Comparison of ENCODE assay signal across 20 cellular contexts in the genomic region with DNA sequence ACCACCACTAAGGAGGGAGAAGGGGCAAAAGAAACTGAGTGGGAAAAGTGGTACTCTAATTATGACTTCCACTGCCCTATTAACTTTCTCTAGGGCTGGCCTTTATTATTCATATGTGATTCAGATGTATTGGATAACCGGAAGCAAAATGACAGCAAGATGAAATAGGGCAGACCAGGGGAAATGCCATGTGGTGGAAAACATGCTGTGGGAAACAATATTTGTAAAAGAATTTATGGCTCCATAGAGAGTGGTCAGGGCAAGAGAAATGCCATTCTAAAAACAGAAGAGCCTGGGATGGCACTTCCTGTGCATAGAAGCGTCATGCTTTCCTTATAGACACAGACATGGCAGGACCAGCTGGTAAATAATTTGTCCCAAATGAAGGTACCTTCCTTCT.
DNase-seq lines count a peak whose midpoint lies in the region; ATAC-seq and TF ChIP-seq lines count a peak whose summit lies in the region.
"Had no signal": no experiment of that assay in that cellular context is flagged by ENCODE, and none has a peak within 500 bp of the region (broad histone marks: within the 10 kb centered on the region; RNA-seq: fewer than 3 reads in every experiment).

No MANE protein-coding gene starts in this region.

- CTCF ChIA-PET in BJ (lab: Yijun Ruan, JAX): interaction anchor here (1.4 kb wide), 1 partner anchor 10 kb away, joined by 3 read pairs; no protein-coding TSS in a partner anchor

- H3K27me3 ChIP-seq in BJ (ENCODE audit: control insufficient read depth, insufficient read depth, low read length): no peaks in the 10 kb centered on the region
- H3K27me3 ChIP-seq: BE2C, sigmoid colon, SJSA1 had no signal

- DNase-seq in BJ (ENCODE audit: low read depth) (peak; percentile 3), M059J (ENCODE audit: low read depth) (peak; percentile 66), dedifferentiated amniotic fluid mesenchymal stem cell (ENCODE audit: extremely low spot score) (peak; percentile 40), neural crest cell (ENCODE audit: low read depth, low spot score) (no peak), SK-N-DZ (ENCODE audit: low spot score) (no peak), caudate nucleus (lab: John Stamatoyannopoulos, UW) (no peak)
- DNase-seq: anterior cingulate cortex; BE2C; DMS79 treated with DMSO at 0.1 percent for 48 hours; H9; left ventricle myocardium superior; natural killer cell; NCI-H1436 treated with DMSO at 0.1 percent for 48 hours; NCI-H226; sigmoid colon; stimulated activated CD4-positive, alpha-beta T cell treated with anti-CD3 and anti-CD28 coated beads, Interleukin-4, amount 100 ng/mL, for 4 hours had no signal

- H3K36me3 ChIP-seq in BJ (ENCODE audit: control insufficient read depth, insufficient read depth, low read length): no peaks in the 10 kb centered on the region
- H3K36me3 ChIP-seq: BE2C, sigmoid colon, SJSA1 had no signal

- no peaks in the 10 kb centered on the region for H3K9me3 Mint-ChIP-seq in neural crest cell
- H3K9me3 Mint-ChIP-seq: H9, natural killer cell, type B pancreatic cell had no signal

- TF ChIP-seq CTCF in BJ (IDR thresholded peaks at IDR 0.05; ENCODE audit: insufficient read depth, low read depth, low read length): no peak
- no peak for TF ChIP-seq CTCF in neural crest cell (conservative IDR thresholded peaks at IDR 0.05)

- no peak overlapping the region for H3K4me3 Mint-ChIP-seq in neural crest cell
- H3K4me3 Mint-ChIP-seq: H9, natural killer cell, type B pancreatic cell had no signal

- H3K27me3 Mint-ChIP-seq in neural crest cell (ENCODE audit: low read depth): no peaks in the 10 kb centered on the region
- H3K27me3 Mint-ChIP-seq: type B pancreatic cell had no signal

- peak overlapping the region; percentile 4 for H3K27ac Mint-ChIP-seq in neural crest cell (ENCODE audit: unreplicated experiment)
- H3K27ac Mint-ChIP-seq: H9, natural killer cell, type B pancreatic cell had no signal

- no peak overlapping the region for H3K4me3 ChIP-seq in BJ (ENCODE audit: low read depth, low read length)
- H3K4me3 ChIP-seq: sigmoid colon, SJSA1 had no signal

- H3K27ac ChIP-seq in caudate nucleus (ENCODE audit: low read depth, low read length): no peak overlapping the region
- H3K27ac ChIP-seq: sigmoid colon, SJSA1 had no signal

- peaks cover 3% of the 10 kb centered on the region for H3K36me3 Mint-ChIP-seq in neural crest cell (ENCODE audit: low read depth)
- H3K36me3 Mint-ChIP-seq: natural killer cell, type B pancreatic cell had no signal

- H3K4me1 Mint-ChIP-seq in neural crest cell: peaks cover 50% of the 10 kb centered on the region
- H3K4me1 Mint-ChIP-seq: natural killer cell had no signal

- POLR2A ChIA-PET in BJ (lab: Charles Lee): no interaction called here

- ATAC-seq in HG03025 (IDR thresholded peaks at IDR 0.05; ENCODE audit: low FRiP score, unreplicated experiment) (no peak), HG02759 (IDR thresholded peaks at IDR 0.05; ENCODE audit: unreplicated experiment) (no peak)
- ATAC-seq: left ventricle myocardium superior, natural killer cell had no signal

Comparison
In these comparisons a context has a peak if more than half of its experiments do, and no peak if none do; other contexts are left out.
1. DNase-seq: peak in BJ (single experiment), M059J (single experiment) and dedifferentiated amniotic fluid mesenchymal stem cell (single experiment); none in neural crest cell (single experiment), SK-N-DZ (single experiment) and caudate nucleus (0 of 61).